9 cellular contexts compared by ENCODE assay signal in the genomic region with DNA sequence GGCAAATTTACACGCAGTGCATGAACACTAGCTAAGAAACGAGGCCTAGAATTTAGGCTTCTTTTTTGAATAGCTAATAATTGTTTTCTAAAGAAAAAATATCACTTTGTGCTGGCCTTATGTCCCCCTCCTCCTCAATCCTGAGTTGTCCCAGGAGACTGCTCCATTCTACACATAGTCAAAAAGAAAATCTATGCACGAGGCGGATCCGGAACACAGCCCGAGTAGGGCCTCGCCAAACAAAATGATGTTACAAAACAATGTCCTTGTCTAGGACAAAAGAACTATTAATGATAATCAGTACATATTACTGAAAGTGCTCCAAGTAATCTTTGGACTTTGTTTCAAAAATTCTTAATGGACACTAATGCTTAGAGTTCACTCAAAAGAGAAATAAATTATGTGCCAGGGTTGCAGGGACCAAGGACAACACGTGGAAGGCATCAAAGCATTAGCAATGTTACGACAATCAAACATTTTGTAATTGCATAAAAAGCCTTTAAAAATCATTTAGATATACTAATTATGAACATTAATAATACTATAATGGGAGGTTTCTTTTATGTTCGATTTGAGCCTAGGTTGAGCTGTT.
"Had no signal": no experiment of that assay in that cellular context is flagged by ENCODE, and none has a peak within 500 bp of the region (broad histone marks: within the 10 kb centered on the region; RNA-seq: fewer than 3 reads in every experiment).

No MANE protein-coding gene starts in this region.

- H3K4me3 ChIP-seq: GM23248, HAP-1, K562 had no signal

- H3K4me1 ChIP-seq: HAP-1 had no signal

- DNase-seq: GM23248, GOT3, H7, HFFc6, IMR-90 had no signal

- H2AFZ ChIP-seq: GM23248 had no signal

- H3K9me3 ChIP-seq: HAP-1 had no signal

- H3K36me3 ChIP-seq: HAP-1 had no signal

- H3K27ac ChIP-seq: GM23248, HL-60 had no signal

- ATAC-seq: HCT116, K562 had no signal

- H3K9ac ChIP-seq: GM23248 had no signal

- FAIRE-seq: K562 had no signal
